In genomic region chr1:1554926-1555915, GRCh38 we compare ENCODE assay signal across 9 cellular contexts. TPM values are rescaled to one million over a fixed set of nuclear protein-coding genes. Genes with fewer than 3 reads are reported as not detected.
A peak's percentile ranks its signal among the peaks of the same experiment; 100 is the strongest.
DNase-seq lines count a peak whose midpoint lies in the region; ATAC-seq and TF ChIP-seq lines count a peak whose summit lies in the region.
"Had no signal": no experiment of that assay in that cellular context is flagged by ENCODE, and none has a peak within 500 bp of the region (broad histone marks: within the 10 kb centered on the region; RNA-seq: fewer than 3 reads in every experiment).

No MANE protein-coding gene starts in this region.

- no peak overlapping the region for H2AFZ ChIP-seq in neuronal stem cell (ENCODE audit: low read length)

- H2BK120ac ChIP-seq in neuronal stem cell (ENCODE audit: low read depth, low read length) = no peak overlapping the region

- no peak overlapping the region for H2BK5ac ChIP-seq in neuronal stem cell (ENCODE audit: low read length)

- no peak overlapping the region for H3K27ac ChIP-seq in Panc1 (ENCODE audit: low read length)
- no peak overlapping the region for H3K27ac ChIP-seq in neuronal stem cell (replicated peaks; ENCODE audit: low read length)

- no peak overlapping the region for H2BK15ac ChIP-seq in neuronal stem cell (ENCODE audit: low read length)

- DNase-seq in ELF-1 (ENCODE audit: low read depth, low spot score) (peak; percentile 63), Panc1 (ENCODE audit: low read depth, low spot score) (no peak), neuronal stem cell (ENCODE audit: low spot score) (peak; percentile 57), cortex of kidney (lab: John Stamatoyannopoulos, UW) (no peak), T-helper 2 cell (no peak), HT-29 (ENCODE audit: low spot score) (no peak), AML-193 (lab: John Stamatoyannopoulos, UW) (no peak)
- DNase-seq: spleen had no signal

- no peak overlapping the region for H3K4me3 ChIP-seq in Panc1 (ENCODE audit: low read depth in 2 of 2, low read length in 2 of 2)
- no peak overlapping the region for H3K4me3 ChIP-seq in neuronal stem cell (ENCODE audit: low read length in 2 of 2)
- H3K4me3 ChIP-seq: spleen had no signal

- H3K36me3 ChIP-seq in Panc1 (ENCODE audit: control insufficient read depth, insufficient read depth, low read length) = no peaks in the 10 kb centered on the region
- H3K36me3 ChIP-seq in neuronal stem cell (replicated peaks in 1 of 2; ENCODE audit: control insufficient read depth in 2 of 2, insufficient read depth in 2 of 2, low read length in 2 of 2) = peaks cover 2 to 11% of the 10 kb centered on the region in 2 donors

- peak overlapping the region; percentile 95 for H3K23ac ChIP-seq in neuronal stem cell (ENCODE audit: low read depth, low read length, poor library complexity)

- H3K18ac ChIP-seq in neuronal stem cell (ENCODE audit: low read length) = no peak overlapping the region

- CTCF ChIA-PET in Panc1 (lab: Charles Lee) = no interaction called here

- no peak overlapping the region for H3K4me2 ChIP-seq in neuronal stem cell (ENCODE audit: insufficient read depth, low read length, poor library complexity, severe bottlenecking)

- no peak overlapping the region for H3K14ac ChIP-seq in neuronal stem cell (ENCODE audit: low read length)

- H4K91ac ChIP-seq in neuronal stem cell (ENCODE audit: low read depth, low read length, poor library complexity) = no peak overlapping the region

- BruUV-seq in Panc1 (replicated peaks; lab: Mats Ljungman, UMichigan) = no TSS peak

- intact Hi-C loops in Panc1 (cut with micrococcal nuclease; ENCODE audit: unreplicated experiment) = no loop called here

- peak overlapping the region; percentile 41 for H2BK12ac ChIP-seq in neuronal stem cell (ENCODE audit: low read length)

- POLR2A ChIA-PET in Panc1 (lab: Charles Lee) = no interaction called here

- no peak for TF ChIP-seq CTCF in Panc1 (IDR thresholded peaks at IDR 0.05)

- peaks cover 16% of the 10 kb centered on the region for H3K79me1 ChIP-seq in neuronal stem cell (ENCODE audit: low read depth, low read length)

- ATAC-seq in Panc1 (peak; percentile 56), esophagus mucosa (peak; percentile 71)

- in situ Hi-C loops in Panc1 (cut with HindIII; ENCODE audit: low pct_unique_long_range_greater_than_20kb, low sequenced_read_pairs) = no loop called here

- peak overlapping the region; percentile 72 for H3K9ac ChIP-seq in neuronal stem cell (ENCODE audit: low read depth, low read length, poor library complexity)

- H4K8ac ChIP-seq in neuronal stem cell (ENCODE audit: low read depth, low read length) = peak overlapping the region; percentile 65

- no peaks in the 10 kb centered on the region for H3K27me3 ChIP-seq in Panc1 (ENCODE audit: control insufficient read depth, insufficient read depth, low read length)
- no peaks in the 10 kb centered on the region for H3K27me3 ChIP-seq in neuronal stem cell (ENCODE audit: control insufficient read depth in 3 of 3, insufficient read depth in 3 of 3, low read depth in 1 of 3, low read length in 3 of 3)
- H3K27me3 ChIP-seq: spleen had no signal

- H2AK5ac ChIP-seq in neuronal stem cell (ENCODE audit: low read depth, low read length) = peak overlapping the region; percentile 71

- peak overlapping the region; percentile 57 for H3K4ac ChIP-seq in neuronal stem cell (ENCODE audit: low read length)

- H3K9me3 ChIP-seq in Panc1 (ENCODE audit: control insufficient read depth, insufficient read depth, low read depth, low read length) (no peaks in the 10 kb centered on the region), neuronal stem cell (replicated peaks in 1 of 2; ENCODE audit: control insufficient read depth in 2 of 2, insufficient read depth in 1 of 2, low read depth in 1 of 2, low read length in 2 of 2) (no peaks in the 10 kb centered on the region)
- H3K9me3 ChIP-seq: spleen had no signal

- H3K4me1 ChIP-seq in Panc1 (ENCODE audit: control insufficient read depth, insufficient read depth, low read length) = peaks cover 4% of the 10 kb centered on the region; the same call in 1 of the 2 replicates
- H3K4me1 ChIP-seq in neuronal stem cell (ENCODE audit: control insufficient read depth in 2 of 2, insufficient read depth in 1 of 2, low read depth in 1 of 2, low read length in 2 of 2) = peaks cover 8 to 15% of the 10 kb centered on the region in 2 donors

- WGBS in neuronal stem cell (ENCODE audit: extremely low coverage in 2 of 2, insufficient read length in 2 of 2, insufficient replicate concordance in 1 of 2), 2 donors = no CpG with 5 or more reads among the region's 31 CpGs

RNA-seq across cellular contexts. Expression of gene TMEM240, which starts 14.8 kb away (rescaled TPM):
- 4.1 TPM for total RNA-seq in Panc1 (2021; ENCODE audit: unreplicated experiment)
- 4.4 TPM for polyA plus RNA-seq in Panc1 (2012; ENCODE audit: insufficient read length)
- total RNA-seq in esophagus mucosa = not detected
- polyA plus RNA-seq in neuronal stem cell (2013, experiment 1 of 2) = 8.8 TPM
- polyA plus RNA-seq in neuronal stem cell (2013, experiment 2 of 2) = 8.6 TPM
- 1.4 and 2.4 TPM in 2 replicates for total RNA-seq in HT-29 (2014; rRNA removed; shearing (Covaris generic))

RNA-seq across cellular contexts. Expression of gene SSU72, which starts 19.4 kb away (rescaled TPM):
- 217 TPM for total RNA-seq in Panc1 (2021; ENCODE audit: unreplicated experiment)
- 240 TPM for polyA plus RNA-seq in Panc1 (2012; ENCODE audit: insufficient read length)
- 106 TPM for total RNA-seq in esophagus mucosa
- 147 TPM for polyA plus RNA-seq in neuronal stem cell (2013, experiment 1 of 2)
- polyA plus RNA-seq in neuronal stem cell (2013, experiment 2 of 2) = 144 TPM
- total RNA-seq in HT-29 (2014; rRNA removed; shearing (Covaris generic)) = 140 and 148 TPM in 2 replicates

RNA-seq across cellular contexts. Expression of gene ATAD3A, which starts 43.3 kb away (rescaled TPM):
- total RNA-seq in Panc1 (2021; ENCODE audit: unreplicated experiment) (57.5 TPM), esophagus mucosa (23.2 TPM)
- polyA plus RNA-seq in Panc1 (2012; ENCODE audit: insufficient read length) = 57.5 TPM
- polyA plus RNA-seq in neuronal stem cell (2013, experiment 1 of 2) = 20.2 TPM
- polyA plus RNA-seq in neuronal stem cell (2013, experiment 2 of 2) = 19.1 TPM
- 155 and 162 TPM in 2 replicates for total RNA-seq in HT-29 (2014; rRNA removed; shearing (Covaris generic))

RNA-seq across cellular contexts. Expression of gene FNDC10, which starts 44.7 kb away (rescaled TPM):
- 16.2 TPM for total RNA-seq in Panc1 (2021; ENCODE audit: unreplicated experiment)
- 22.7 TPM for polyA plus RNA-seq in Panc1 (2012; ENCODE audit: insufficient read length)
- 5.7 TPM for total RNA-seq in esophagus mucosa
- polyA plus RNA-seq in neuronal stem cell (2013, experiment 1 of 2) = 12.4 TPM
- polyA plus RNA-seq in neuronal stem cell (2013, experiment 2 of 2) = 11.8 TPM
- total RNA-seq in HT-29 (2014; rRNA removed; shearing (Covaris generic)) = not detected in 2 replicates

Comparison
In these comparisons a context has a peak if more than half of its experiments do, and no peak if none do; other contexts are left out.
1. DNase-seq: peak in ELF-1 (single experiment) and neuronal stem cell (single experiment); none in Panc1 (single experiment), cortex of kidney (single experiment), T-helper 2 cell (0 of 5), HT-29 (single experiment) and AML-193 (0 of 2).